8 cellular contexts compared by ENCODE assay signal in the genomic region with DNA sequence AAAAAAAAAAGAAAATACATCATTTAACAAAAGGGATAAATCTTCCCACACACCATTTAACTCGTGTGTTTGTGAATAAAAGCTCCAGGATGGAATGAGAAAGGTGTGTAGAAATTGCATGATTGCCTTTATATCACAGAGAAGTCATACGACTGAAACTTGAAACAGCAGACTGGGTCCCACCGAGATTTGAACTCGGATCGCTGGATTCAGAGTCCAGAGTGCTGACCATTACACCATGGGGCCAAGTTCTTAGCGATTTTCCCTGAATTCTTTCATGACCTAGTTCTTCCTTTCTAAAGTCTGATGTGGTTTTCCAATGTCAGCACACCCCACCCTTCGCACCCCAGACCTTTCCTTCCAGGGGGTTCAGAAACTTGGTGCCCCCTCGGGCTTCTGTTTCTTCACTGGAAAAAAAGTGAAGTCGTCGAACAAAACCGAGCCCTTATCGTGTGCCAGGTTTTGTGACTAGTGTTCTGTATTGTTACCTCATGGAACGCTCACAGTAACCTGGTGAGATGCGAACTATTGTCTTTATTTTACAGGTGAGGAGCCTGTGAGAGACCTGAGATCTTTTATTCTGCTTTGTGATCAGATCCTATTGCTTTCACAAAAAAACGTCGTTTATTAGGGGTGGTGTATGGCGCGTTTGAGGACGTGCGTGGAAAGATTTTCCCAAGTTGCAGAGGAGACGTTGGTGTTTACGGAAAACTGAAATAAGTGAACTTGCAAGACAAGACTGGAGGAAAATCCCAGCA.
A peak's percentile ranks its signal among the peaks of the same experiment; 100 is the strongest.
DNase-seq lines count a peak whose midpoint lies in the region; ATAC-seq and TF ChIP-seq lines count a peak whose summit lies in the region.

No MANE protein-coding gene starts in this region.

- H3K4me1 ChIP-seq in cardiac muscle cell (ENCODE audit: low read depth) (peaks cover 5% of the 10 kb centered on the region), ovary (ENCODE audit: insufficient read depth) (no peaks in the 10 kb centered on the region)

- no peak overlapping the region for H3K27ac ChIP-seq in CD4-positive, alpha-beta T cell (ENCODE audit: low read depth, low read length)
- H3K27ac ChIP-seq in cardiac muscle cell (no peak overlapping the region), ovary (peak overlapping the region; percentile 57 to 77)

- H3K36me3 Mint-ChIP-seq in CD4-positive, alpha-beta T cell (ENCODE audit: low read depth) = peaks cover 4% of the 10 kb centered on the region
- no peaks in the 10 kb centered on the region for H3K36me3 Mint-ChIP-seq in HFFc6 (ENCODE audit: low read depth)
- H3K36me3 Mint-ChIP-seq in activated naive CD8-positive, alpha-beta T cell treated with anti-CD3 and anti-CD28 coated beads for 36 hours = no peaks in the 10 kb centered on the region

- H3K27me3 Mint-ChIP-seq in CD4-positive, alpha-beta T cell = peaks cover 38% of the 10 kb centered on the region
- peaks cover 6% of the 10 kb centered on the region for H3K27me3 Mint-ChIP-seq in HFFc6 (ENCODE audit: insufficient read depth)
- H3K27me3 Mint-ChIP-seq in activated naive CD8-positive, alpha-beta T cell treated with anti-CD3 and anti-CD28 coated beads for 36 hours = peaks cover 44% of the 10 kb centered on the region

- H3K4me3 ChIP-seq in cardiac muscle cell (peak overlapping the region; percentile 49), ovary (peak overlapping the region; percentile 53)

- WGBS in ovary, 3 donors = 1 to 3% (median 1%) methylated on average over 22 of the region's 22 CpGs

- ATAC-seq in CD4-positive, alpha-beta T cell (ENCODE audit: poor library complexity) = no peak
- ATAC-seq in GM18519 (IDR thresholded peaks at IDR 0.05; ENCODE audit: low FRiP score, unreplicated experiment) = no peak

- no peak overlapping the region for H3K27ac Mint-ChIP-seq in CD4-positive, alpha-beta T cell
- peak overlapping the region; percentile 82 for H3K27ac Mint-ChIP-seq in HFFc6
- peak overlapping the region; percentile 81 for H3K27ac Mint-ChIP-seq in activated naive CD8-positive, alpha-beta T cell treated with anti-CD3 and anti-CD28 coated beads for 36 hours

- H3K36me3 ChIP-seq in cardiac muscle cell = no peaks in the 10 kb centered on the region
- no peaks in the 10 kb centered on the region for H3K36me3 ChIP-seq in ovary

- peaks cover 12% of the 10 kb centered on the region for H3K27me3 ChIP-seq in CD4-positive, alpha-beta T cell (ENCODE audit: control insufficient read depth, insufficient read depth, low read length)
- H3K27me3 ChIP-seq in cardiac muscle cell (no peaks in the 10 kb centered on the region), ovary (no peaks in the 10 kb centered on the region)

- CTCF ChIA-PET in CD4-positive, alpha-beta T cell (lab: Charles Lee) = interaction anchor here (0.6 to 2.7 kb wide), 3 partner anchors 19 to 1046 kb away, joined by 3 to 12 read pairs (median 4); no protein-coding TSS in a partner anchor

- TF ChIP-seq POLR2A in ovary (IDR thresholded peaks at IDR 0.05) = no peak

- H3K4me1 Mint-ChIP-seq in CD4-positive, alpha-beta T cell (ENCODE audit: low read depth) = peaks cover 31% of the 10 kb centered on the region
- H3K4me1 Mint-ChIP-seq in HFFc6 (ENCODE audit: low read depth) = peaks cover 20% of the 10 kb centered on the region
- H3K4me1 Mint-ChIP-seq in activated naive CD8-positive, alpha-beta T cell treated with anti-CD3 and anti-CD28 coated beads for 36 hours = peaks cover 29% of the 10 kb centered on the region

- intact Hi-C loops in CD4-positive, alpha-beta T cell (cut with DNase I, micrococcal nuclease) = no loop called here
- intact Hi-C loops in ovary (cut with DNase I) = no loop called here

- no peak for TF ChIP-seq CTCF in CD4-positive, alpha-beta T cell (IDR thresholded peaks at IDR 0.05)
- TF ChIP-seq CTCF in HFFc6 (IDR thresholded peaks at IDR 0.05) (no peak), cardiac muscle cell (IDR thresholded peaks at IDR 0.05; ENCODE audit: low read depth, low read length) (no peak), ovary (IDR thresholded peaks at IDR 0.05) (no peak)

- POLR2A ChIA-PET in CD4-positive, alpha-beta T cell (lab: Charles Lee) = interaction anchor here (0.7 to 1.8 kb wide), 2 partner anchors 19 to 1398 kb away, joined by 3 to 6 read pairs; a partner anchor contains a TSS

- no peak for TF ChIP-seq EP300 in ovary (IDR thresholded peaks at IDR 0.05)

- peak overlapping the region; percentile 77 for H3K4me3 Mint-ChIP-seq in CD4-positive, alpha-beta T cell
- peak overlapping the region; percentile 92 for H3K4me3 Mint-ChIP-seq in HFFc6
- H3K4me3 Mint-ChIP-seq in activated naive CD8-positive, alpha-beta T cell treated with anti-CD3 and anti-CD28 coated beads for 36 hours = peak overlapping the region; percentile 85

- no peak for DNase-seq in CD4-positive, alpha-beta T cell
- peak; percentile 86 for DNase-seq in HFFc6
- peak; percentile 27 for DNase-seq in NOMO-1 treated with dmso at 0.1 percent for 144 hours (lab: John Stamatoyannopoulos, UW; ENCODE audit: unreplicated experiment)
- peak; percentile 57 for DNase-seq in activated naive CD8-positive, alpha-beta T cell treated with anti-CD3 and anti-CD28 coated beads for 36 hours
- DNase-seq in cardiac muscle cell (ENCODE audit: low read depth in 1 of 2, low spot score in 1 of 2) = peak; percentile 10 to 83
- DNase-seq in ovary = peak; percentile 68 to 83 (median 72)
- DNase-seq in activated effector memory CD4-positive, alpha-beta T cell treated with Interleukin-2 at 50 U/mL for 16 hours = no peak

- H3K9me3 Mint-ChIP-seq in CD4-positive, alpha-beta T cell = no peaks in the 10 kb centered on the region
- no peaks in the 10 kb centered on the region for H3K9me3 Mint-ChIP-seq in HFFc6
- H3K9me3 Mint-ChIP-seq in activated naive CD8-positive, alpha-beta T cell treated with anti-CD3 and anti-CD28 coated beads for 36 hours = no peaks in the 10 kb centered on the region

- H3K9me3 ChIP-seq in CD4-positive, alpha-beta T cell (ENCODE audit: control insufficient read depth, low read length) = no peaks in the 10 kb centered on the region
- no peaks in the 10 kb centered on the region for H3K9me3 ChIP-seq in cardiac muscle cell (ENCODE audit: low read depth)
- H3K9me3 ChIP-seq in ovary = no peaks in the 10 kb centered on the region

Comparison
In these comparisons a context has a peak if more than half of its experiments do, and no peak if none do; other contexts are left out.
1. DNase-seq: peak in HFFc6 (single experiment), NOMO-1 treated with dmso at 0.1 percent for 144 hours (single experiment), activated naive CD8-positive, alpha-beta T cell treated with anti-CD3 and anti-CD28 coated beads for 36 hours (single experiment), cardiac muscle cell (2 of 2) and ovary (5 of 5); none in CD4-positive, alpha-beta T cell (0 of 10) and activated effector memory CD4-positive, alpha-beta T cell treated with Interleukin-2 at 50 U/mL for 16 hours (single experiment).
2. H3K27ac ChIP-seq: peak in ovary (2 of 2); none in CD4-positive, alpha-beta T cell (single experiment) and cardiac muscle cell (single experiment).
3. Peak in every context shown above with its lines, with median percentiles within 50 percentile points of each other: H3K4me3 Mint-ChIP-seq.